In the genomic region with DNA sequence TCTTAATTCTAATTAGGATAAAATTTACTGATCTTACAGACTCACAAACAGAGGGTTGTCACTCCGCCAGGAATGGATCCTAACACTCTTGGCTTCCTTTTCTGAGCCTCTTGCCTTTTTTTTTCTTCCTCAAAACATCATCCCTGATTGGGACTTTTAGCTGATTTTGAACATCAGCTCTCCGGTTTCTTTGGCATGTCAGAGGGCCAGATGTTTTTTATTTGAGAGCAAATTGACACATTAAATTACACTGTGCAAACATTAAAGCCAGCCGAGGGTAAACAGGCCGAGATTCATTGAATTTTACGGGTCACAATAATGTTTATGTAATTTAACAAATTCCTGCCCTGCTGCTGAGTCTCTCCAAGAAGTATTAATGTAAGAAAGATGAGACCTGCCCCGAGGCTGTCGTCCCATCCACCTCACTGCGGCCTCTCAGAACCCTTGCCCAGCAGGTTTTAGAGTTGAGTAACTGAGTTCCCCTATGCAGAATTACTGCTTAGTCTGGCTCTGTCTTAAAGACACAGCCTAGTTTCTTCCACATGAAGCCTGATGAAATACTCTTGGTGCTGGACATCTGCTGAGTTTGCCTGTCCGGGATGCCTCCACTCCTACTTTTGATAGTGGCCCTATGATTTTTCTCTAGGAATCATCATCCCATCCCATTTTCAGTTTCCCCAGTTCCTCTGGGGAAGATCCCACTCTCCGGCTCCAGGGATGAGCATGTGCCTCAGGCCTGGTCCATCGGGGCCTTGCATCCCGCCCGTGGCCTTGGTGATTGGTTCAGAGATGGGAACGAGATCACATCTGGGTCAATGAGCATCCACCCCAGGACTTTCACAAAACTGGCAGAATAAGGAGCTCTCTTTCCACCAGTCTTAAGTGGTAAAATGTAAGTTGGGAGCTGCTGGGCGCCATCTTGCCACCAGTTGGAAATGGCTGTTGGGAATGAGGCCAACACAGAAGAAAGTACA, we compare ENCODE assay signal across 10 cellular contexts.
DNase-seq lines count a peak whose midpoint lies in the region; ATAC-seq and TF ChIP-seq lines count a peak whose summit lies in the region.
"Had no signal": no experiment of that assay in that cellular context is flagged by ENCODE, and none has a peak within 500 bp of the region (broad histone marks: within the 10 kb centered on the region; RNA-seq: fewer than 3 reads in every experiment).

No MANE protein-coding gene starts in this region.

- no peak overlapping the region for H3K27ac Mint-ChIP-seq in CD8-positive, alpha-beta T cell
- H3K27ac Mint-ChIP-seq: stimulated activated naive CD8-positive, alpha-beta T cell treated with anti-CD3 and anti-CD28 coated beads, Interleukin-15, Interleukin-2, amounts not matched to agents 100 ng/mL and 50 ng/mL, for 24 hours; WTC11 had no signal

- H3K4me1 ChIP-seq in esophagus muscularis mucosa (peaks cover 41 to 78% (median 76%) of the 10 kb centered on the region in 4 donors), subcutaneous abdominal adipose tissue (ENCODE audit: control insufficient read depth in 5 of 5, insufficient read depth in 5 of 5, low read length in 5 of 5) (peaks cover 18 to 75% (median 68%) of the 10 kb centered on the region in 5 donors)
- no peaks in the 10 kb centered on the region for H3K4me1 ChIP-seq in CD8-positive, alpha-beta T cell (ENCODE audit: insufficient read depth, low read length)

- H3K27me3 ChIP-seq in esophagus muscularis mucosa: no peaks in the 10 kb centered on the region
- H3K27me3 ChIP-seq in subcutaneous abdominal adipose tissue (ENCODE audit: control insufficient read depth in 5 of 5, insufficient read depth in 4 of 5, low read length in 5 of 5): no peaks in the 10 kb centered on the region
- no peaks in the 10 kb centered on the region for H3K27me3 ChIP-seq in CD8-positive, alpha-beta T cell (ENCODE audit: insufficient read depth, low read length)

- peak; percentile 89 for DNase-seq in GM04504 (ENCODE audit: low read depth)
- DNase-seq in NCI-H748 treated with DMSO at 0.1 percent for 48 hours (lab: John Stamatoyannopoulos, UW): peak; percentile 52
- peak; percentile 91 for DNase-seq in esophagus muscularis mucosa (ENCODE audit: extremely low spot score)
- no peak for DNase-seq in dermis blood vessel endothelial cell
- no peak for DNase-seq in CD8-positive, alpha-beta T cell
- DNase-seq: amygdala had no signal

- H3K9me3 ChIP-seq in esophagus muscularis mucosa (no peaks in the 10 kb centered on the region), subcutaneous abdominal adipose tissue (ENCODE audit: control insufficient read depth in 5 of 5, low read length in 5 of 5) (no peaks in the 10 kb centered on the region)
- H3K9me3 ChIP-seq in CD8-positive, alpha-beta T cell (ENCODE audit: low read length): no peaks in the 10 kb centered on the region

- H3K27ac ChIP-seq in esophagus muscularis mucosa (replicated peaks in 1 of 4): peak overlapping the region; percentile 60 to 81 (median 67)
- peak overlapping the region; percentile 11 for H3K27ac ChIP-seq in subcutaneous abdominal adipose tissue (ENCODE audit: low read depth, low read length)
- H3K27ac ChIP-seq in CD8-positive, alpha-beta T cell (ENCODE audit: low read depth, low read length): no peak overlapping the region

- intact Hi-C loops in esophagus muscularis mucosa (cut with DNase I): no loop called here
- intact Hi-C loops in CD8-positive, alpha-beta T cell (cut with DNase I, micrococcal nuclease): no loop called here

- POLR2A ChIA-PET in CD8-positive, alpha-beta T cell (lab: Charles Lee): no interaction called here

- TF ChIP-seq CTCF in esophagus muscularis mucosa (IDR thresholded peaks at IDR 0.05): no peak
- TF ChIP-seq CTCF in CD8-positive, alpha-beta T cell (IDR thresholded peaks at IDR 0.05): no peak

- ATAC-seq in HG02938 (IDR thresholded peaks at IDR 0.05; ENCODE audit: unreplicated experiment): no peak
- no peak for ATAC-seq in CD8-positive, alpha-beta T cell
- ATAC-seq: WTC11 had no signal

- TF ChIP-seq EP300 in esophagus muscularis mucosa (IDR thresholded peaks at IDR 0.05): no peak

- H3K36me3 ChIP-seq in esophagus muscularis mucosa: no peaks in the 10 kb centered on the region
- no peaks in the 10 kb centered on the region for H3K36me3 ChIP-seq in subcutaneous abdominal adipose tissue (ENCODE audit: control insufficient read depth in 5 of 5, insufficient read depth in 5 of 5, low read length in 5 of 5)
- no peaks in the 10 kb centered on the region for H3K36me3 ChIP-seq in CD8-positive, alpha-beta T cell (ENCODE audit: insufficient read depth, low read length)

- H3K27me3 Mint-ChIP-seq in CD8-positive, alpha-beta T cell (ENCODE audit: low read depth): no peaks in the 10 kb centered on the region

- no peak overlapping the region for H3K4me3 Mint-ChIP-seq in CD8-positive, alpha-beta T cell
- H3K4me3 Mint-ChIP-seq: stimulated activated naive CD8-positive, alpha-beta T cell treated with anti-CD3 and anti-CD28 coated beads, Interleukin-15, Interleukin-2, amounts not matched to agents 100 ng/mL and 50 ng/mL, for 24 hours; WTC11 had no signal

- H3K9me3 Mint-ChIP-seq in CD8-positive, alpha-beta T cell: no peaks in the 10 kb centered on the region
- H3K9me3 Mint-ChIP-seq: stimulated activated naive CD8-positive, alpha-beta T cell treated with anti-CD3 and anti-CD28 coated beads, Interleukin-15, Interleukin-2, amounts not matched to agents 100 ng/mL and 50 ng/mL, for 24 hours; WTC11 had no signal

- no peaks in the 10 kb centered on the region for H3K36me3 Mint-ChIP-seq in CD8-positive, alpha-beta T cell
- H3K36me3 Mint-ChIP-seq: WTC11 had no signal

- TF ChIP-seq POLR2A in esophagus muscularis mucosa (IDR thresholded peaks at IDR 0.05; ENCODE audit: low read depth): no peak

- H3K4me1 Mint-ChIP-seq in CD8-positive, alpha-beta T cell (ENCODE audit: low read depth): peaks cover 9% of the 10 kb centered on the region

- CTCF ChIA-PET in CD8-positive, alpha-beta T cell (lab: Charles Lee): no interaction called here

- 58% methylated on average over 15 of the region's 15 CpGs for WGBS in esophagus muscularis mucosa

- H3K4me3 ChIP-seq in esophagus muscularis mucosa (no peak overlapping the region), subcutaneous abdominal adipose tissue (ENCODE audit: low read depth in 1 of 5, low read length in 5 of 5) (no peak overlapping the region)
- no peak overlapping the region for H3K4me3 ChIP-seq in CD8-positive, alpha-beta T cell (ENCODE audit: low read depth, low read length)

- H3K9ac ChIP-seq in subcutaneous abdominal adipose tissue (ENCODE audit: low read length in 5 of 5): no peak overlapping the region

Comparison
In these comparisons a context has a peak if more than half of its experiments do, and no peak if none do; other contexts are left out.
1. DNase-seq: peak in GM04504 (single experiment), NCI-H748 treated with DMSO at 0.1 percent for 48 hours (single experiment) and esophagus muscularis mucosa (single experiment); none in dermis blood vessel endothelial cell (single experiment) and CD8-positive, alpha-beta T cell (0 of 7).